11 cellular contexts compared by ENCODE assay signal in genomic region chr11:73528420-73528819, GRCh38.
DNase-seq lines count a peak whose midpoint lies in the region; ATAC-seq, FAIRE-seq and TF ChIP-seq lines count a peak whose summit lies in the region.
"Had no signal": no experiment of that assay in that cellular context is flagged by ENCODE, and none has a peak within 500 bp of the region (broad histone marks: within the 10 kb centered on the region; RNA-seq: fewer than 3 reads in every experiment).

No MANE protein-coding gene starts in this region.

- peak overlapping the region; percentile 38 for H4K91ac ChIP-seq in H1 (replicated peaks; ENCODE audit: insufficient read length, low read length)

- H3K23me2 ChIP-seq in H1 (ENCODE audit: low read depth, low read length): no peaks in the 10 kb centered on the region

- no peak for TF ChIP-seq RAD21 in H1 (IDR thresholded peaks at IDR 0.05 in 1 of 2, conservative IDR thresholded peaks at IDR 0.05 in 1 of 2; ENCODE audit: low read depth in 2 of 2, low read length in 2 of 2)

- no peak overlapping the region for H3K4ac ChIP-seq in H1 (replicated peaks; ENCODE audit: insufficient read length, low read depth, low read length)
- H3K4ac ChIP-seq in mesendoderm (ENCODE audit: low read depth, low read length): no peak overlapping the region

- CTCF ChIA-PET in H1 (lab: Charles Lee; ENCODE audit: partially characterized antibody): interaction anchor here (2.2 to 2.4 kb wide), 3 partner anchors 11 to 48 kb away, joined by 6 to 10 read pairs (median 8); no protein-coding TSS in a partner anchor

- H4K5ac ChIP-seq in H1 (ENCODE audit: insufficient read length, low read depth, low read length): no peak overlapping the region
- no peak overlapping the region for H4K5ac ChIP-seq in mesendoderm (ENCODE audit: low read length)

- no peak overlapping the region for H2AFZ ChIP-seq in H1 (ENCODE audit: low read length)

- no peak for TF ChIP-seq POLR2A in H1 (IDR thresholded peaks at IDR 0.05; ENCODE audit: control extremely low read depth in 1 of 2, low read depth in 2 of 2, low read length in 2 of 2)

- H3K9me3 ChIP-seq in H1 (ENCODE audit: insufficient read depth in 2 of 2, low read depth in 1 of 2, low read length in 1 of 2): peaks cover 1 to 7% of the 10 kb centered on the region in 2 experiments; a peak in 2 of 4 replicates
- no peaks in the 10 kb centered on the region for H3K9me3 ChIP-seq in thoracic aorta
- H3K9me3 ChIP-seq: SJSA1 had no signal

- H3K18ac ChIP-seq in H1 (ENCODE audit: extremely low read depth, low read length): no peak overlapping the region
- no peak overlapping the region for H3K18ac ChIP-seq in mesendoderm (ENCODE audit: low read length)

- H2BK12ac ChIP-seq in H1 (ENCODE audit: low read depth, low read length): no peak overlapping the region

- H2BK20ac ChIP-seq in H1 (ENCODE audit: low read length): peak overlapping the region; percentile 13; the same call in 1 of the 2 replicates

- peaks cover 8% of the 10 kb centered on the region for H3K9me3 Mint-ChIP-seq in T-helper 1 cell treated with Interleukin-12 subunit alpha and Interleukin-12 subunit beta and Interleukin-4 antibody, amounts not matched to agents 30 μg/mL and 1 μg/mL, for 36 hours

- H3K14ac ChIP-seq in H1 (ENCODE audit: insufficient read length): no peak overlapping the region

- H3K4me3 Mint-ChIP-seq in T-helper 1 cell treated with Interleukin-12 subunit alpha and Interleukin-12 subunit beta and Interleukin-4 antibody, amounts not matched to agents 30 μg/mL and 1 μg/mL, for 36 hours: peak overlapping the region; percentile 10

- FAIRE-seq in H1 (lab: Jason Lieb, UNC): no peak
- FAIRE-seq: A204.1 had no signal

- no peak overlapping the region for H2BK15ac ChIP-seq in H1 (ENCODE audit: low read length)
- no peak overlapping the region for H2BK15ac ChIP-seq in mesendoderm (replicated peaks; ENCODE audit: low read depth)

- no peak for TF ChIP-seq EP300 in H1 (IDR thresholded peaks at IDR 0.05; ENCODE audit: borderline replicate concordance in 1 of 2, low read depth in 2 of 2, low read length in 2 of 2)

- no peaks in the 10 kb centered on the region for H3K27me3 ChIP-seq in H1 (replicated peaks in 1 of 4; ENCODE audit: control insufficient read depth in 3 of 4, extremely low read depth in 1 of 4, insufficient read depth in 3 of 4, low read length in 3 of 4)
- H3K27me3 ChIP-seq in mesendoderm (ENCODE audit: insufficient read depth, low read length, poor library complexity): no peaks in the 10 kb centered on the region
- no peaks in the 10 kb centered on the region for H3K27me3 ChIP-seq in thoracic aorta (replicated peaks; ENCODE audit: insufficient read depth)
- H3K27me3 ChIP-seq: SJSA1 had no signal

- H3K27ac ChIP-seq in H1 (ENCODE audit: low read depth, low read length) (no peak overlapping the region), mesendoderm (ENCODE audit: low read depth, low read length) (peak overlapping the region; percentile 8), thoracic aorta (no peak overlapping the region)
- H3K27ac ChIP-seq: SJSA1 had no signal

- H3K79me1 ChIP-seq in H1 (ENCODE audit: low read depth, low read length) (peaks cover 3% of the 10 kb centered on the region; the same call in 1 of the 2 replicates), mesendoderm (ENCODE audit: low read length) (no peaks in the 10 kb centered on the region)

- no peak overlapping the region for H3K27ac Mint-ChIP-seq in T-helper 1 cell treated with Interleukin-12 subunit alpha and Interleukin-12 subunit beta and Interleukin-4 antibody, amounts not matched to agents 30 μg/mL and 1 μg/mL, for 36 hours

- peak overlapping the region; percentile 59 for H2BK120ac ChIP-seq in H1 (replicated peaks; ENCODE audit: low read depth, low read length)
- no peak overlapping the region for H2BK120ac ChIP-seq in mesendoderm (ENCODE audit: low read depth, low read length)

- H2AK5ac ChIP-seq in H1 (ENCODE audit: low read depth, low read length) (no peak overlapping the region), mesendoderm (ENCODE audit: low read length) (no peak overlapping the region)

- H3K4me1 ChIP-seq in H1 (replicated peaks in 1 of 4; ENCODE audit: control insufficient read depth in 3 of 4, insufficient read depth in 4 of 4, low read length in 3 of 4): peaks cover 0 to 21% (median 12%) of the 10 kb centered on the region in 4 experiments; a peak in 6 of 7 replicates
- H3K4me1 ChIP-seq in mesendoderm (ENCODE audit: control insufficient read depth, low read depth, low read length): peaks cover 6% of the 10 kb centered on the region
- peaks cover 0 to 15% of the 10 kb centered on the region in 2 donors for H3K4me1 ChIP-seq in thoracic aorta (ENCODE audit: control insufficient read depth in 1 of 2, low read depth in 2 of 2)

- no peak for DNase-seq in T-helper 1 cell
- no peak for DNase-seq in H1 (ENCODE audit: low read depth in 1 of 2, low spot score in 2 of 2)
- DNase-seq in mesendoderm: no peak
- no peak for DNase-seq in thoracic aorta (ENCODE audit: low spot score)
- no peak for DNase-seq in NCI-H446 (lab: John Stamatoyannopoulos, UW)
- no peak for DNase-seq in AG08395 (ENCODE audit: low spot score)
- DNase-seq: stimulated activated CD4-positive, alpha-beta T cell treated with anti-CD3 and anti-CD28 coated beads, Interleukin-4, amount 100 ng/mL, for 4 hours had no signal

- H3K4me3 ChIP-seq in H1 (ENCODE audit: extremely low read depth in 1 of 4, insufficient read depth in 2 of 4, low read depth in 3 of 4, low read length in 4 of 4) (no peak overlapping the region), mesendoderm (ENCODE audit: low read length) (no peak overlapping the region), thoracic aorta (peak overlapping the region; percentile 49)
- H3K4me3 ChIP-seq: SJSA1 had no signal

- TF ChIP-seq CTCF in H1 (IDR thresholded peaks at IDR 0.05; ENCODE audit: control extremely low read depth in 1 of 3, insufficient read depth in 1 of 3, low read depth in 1 of 3, low read length in 3 of 3) (no peak), thoracic aorta (IDR thresholded peaks at IDR 0.05) (no peak)

- H2BK5ac ChIP-seq in H1 (ENCODE audit: low read depth, low read length) (no peak overlapping the region), mesendoderm (ENCODE audit: low read length) (no peak overlapping the region)

- no peaks in the 10 kb centered on the region for H3K27me3 Mint-ChIP-seq in T-helper 1 cell treated with Interleukin-12 subunit alpha and Interleukin-12 subunit beta and Interleukin-4 antibody, amounts not matched to agents 30 μg/mL and 1 μg/mL, for 36 hours (ENCODE audit: low read depth)

- H3K36me3 Mint-ChIP-seq in T-helper 1 cell treated with Interleukin-12 subunit alpha and Interleukin-12 subunit beta and Interleukin-4 antibody, amounts not matched to agents 30 μg/mL and 1 μg/mL, for 36 hours (ENCODE audit: low read depth): peaks cover 6% of the 10 kb centered on the region

- H3K4me2 ChIP-seq in H1 (ENCODE audit: insufficient read depth in 1 of 2, low read depth in 2 of 2, low read length in 2 of 2): peak overlapping the region; percentile 54 to 59
- H3K4me2 ChIP-seq in mesendoderm (ENCODE audit: low read length): no peak overlapping the region

- POLR2A ChIA-PET in H1 (lab: Charles Lee; ENCODE audit: partially characterized antibody): interaction anchor here (1.4 kb wide), 1 partner anchor 120 kb away, joined by 4 read pairs; no protein-coding TSS in a partner anchor

- H3K56ac ChIP-seq in H1 (replicated peaks; ENCODE audit: insufficient read length, low read depth, low read length) (no peak overlapping the region), mesendoderm (ENCODE audit: low read length) (peak overlapping the region; percentile 57)

- ATAC-seq in thoracic aorta (ENCODE audit: insufficient number of reproducible peaks, low FRiP score, low read depth): no peak
- ATAC-seq in GM19452 (IDR thresholded peaks at IDR 0.05; ENCODE audit: unreplicated experiment): no peak

- peaks cover 26% of the 10 kb centered on the region for H3K4me1 Mint-ChIP-seq in T-helper 1 cell treated with Interleukin-12 subunit alpha and Interleukin-12 subunit beta and Interleukin-4 antibody, amounts not matched to agents 30 μg/mL and 1 μg/mL, for 36 hours (ENCODE audit: low read depth)

- H3K36me3 ChIP-seq in H1 (ENCODE audit: control insufficient read depth in 2 of 4, insufficient read depth in 4 of 4, low read length in 3 of 4) (no peaks in the 10 kb centered on the region; a peak in 2 of 8 replicates), mesendoderm (ENCODE audit: control insufficient read depth, insufficient read depth, low read length) (no peaks in the 10 kb centered on the region), thoracic aorta (no peaks in the 10 kb centered on the region)
- H3K36me3 ChIP-seq: SJSA1 had no signal

- H4K8ac ChIP-seq in H1 (ENCODE audit: extremely low read depth, insufficient read depth, low read length) (no peak overlapping the region; the same call in 1 of the 2 replicates), mesendoderm (ENCODE audit: low read depth, low read length) (no peak overlapping the region)

- peaks cover 0 to 8% of the 10 kb centered on the region in 2 experiments; a peak in 2 of 4 replicates for H3K79me2 ChIP-seq in H1 (ENCODE audit: control insufficient read depth in 1 of 2, insufficient read depth in 2 of 2, low read length in 2 of 2)
- H3K79me2 ChIP-seq in mesendoderm (ENCODE audit: control insufficient read depth, insufficient read depth, low read length): no peaks in the 10 kb centered on the region

- H3K23ac ChIP-seq in H1 (ENCODE audit: insufficient read length) (no peak overlapping the region), mesendoderm (ENCODE audit: low read length) (no peak overlapping the region)

- H3K9ac ChIP-seq in H1 (replicated peaks in 1 of 4; ENCODE audit: extremely low read depth in 1 of 4, low read depth in 3 of 4, low read length in 3 of 4) (no peak overlapping the region), mesendoderm (ENCODE audit: low read length) (no peak overlapping the region)

- WGBS in H1 (ENCODE audit: extremely low coverage in 1 of 2, insufficient coverage in 1 of 2, insufficient read length in 1 of 2, insufficient replicate concordance in 2 of 2, low coverage in 1 of 2, low lambda C conversion rate in 2 of 2, missing lambda C conversion rate in 1 of 2), 2 experiments: 54% methylated on average over 4 of the region's 4 CpGs; no CpG with 5 or more reads in 1 of the 2 experiments
- no CpG with 5 or more reads among the region's 4 CpGs for WGBS in mesendoderm (ENCODE audit: extremely low coverage, insufficient coverage, low lambda C conversion rate)

- no peaks in the 10 kb centered on the region for H4K20me1 ChIP-seq in H1 (replicated peaks in 1 of 2; ENCODE audit: control insufficient read depth in 1 of 2, insufficient read depth in 2 of 2, low read length in 2 of 2)

TF ChIP-seq in H1, 55 proteins besides CTCF, POLR2A, EP300 and RAD21:
- no peak for TF ChIP-seq SIRT6 (IDR thresholded peaks at IDR 0.05; ENCODE audit: low read length)
- no peak for TF ChIP-seq BCL11A (IDR thresholded peaks at IDR 0.05; ENCODE audit: low read depth in 2 of 2, low read length in 2 of 2)
- no peak for TF ChIP-seq CHD1 (IDR thresholded peaks at IDR 0.05; ENCODE audit: low read depth, low read length)
- TF ChIP-seq BRCA1 (IDR thresholded peaks at IDR 0.05; ENCODE audit: low read depth, low read length): no peak
- no peak for TF ChIP-seq YY1 (IDR thresholded peaks at IDR 0.05; ENCODE audit: low read depth, low read length)
